In the genomic region with DNA sequence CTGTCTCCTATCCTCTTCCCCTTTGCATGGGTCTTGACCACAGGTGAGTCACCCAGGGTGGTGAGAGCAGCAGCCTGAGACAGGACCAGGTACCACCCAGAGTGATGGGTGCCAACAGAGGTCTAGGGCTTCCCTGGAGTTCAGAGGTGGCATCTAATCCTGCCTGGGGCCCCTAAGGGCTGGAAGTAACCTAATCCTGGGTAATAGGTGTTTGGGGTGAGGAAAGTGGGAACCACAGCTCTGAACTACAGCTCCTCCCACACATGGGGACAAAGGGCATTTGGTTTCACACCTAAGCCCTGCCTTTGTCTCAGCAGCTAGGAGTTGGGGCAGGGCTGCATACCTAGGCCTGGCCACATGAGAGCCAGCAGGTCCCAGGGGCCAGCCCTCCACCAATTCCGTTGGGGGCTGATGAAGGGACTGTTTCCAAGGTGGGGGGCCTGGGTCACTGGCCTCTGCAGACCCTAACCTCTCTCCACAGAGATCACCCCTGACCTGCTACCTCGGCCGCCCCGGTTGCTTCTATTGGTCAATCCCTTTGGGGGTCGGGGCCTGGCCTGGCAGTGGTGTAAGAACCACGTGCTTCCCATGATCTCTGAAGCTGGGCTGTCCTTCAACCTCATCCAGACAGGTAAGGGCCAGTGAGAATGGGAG, we compare ENCODE assay signal across 15 cellular contexts. TPM values are rescaled to one million over a fixed set of nuclear protein-coding genes. Genes with fewer than 3 reads are reported as not detected.
DNase-seq lines count a peak whose midpoint lies in the region; ATAC-seq and TF ChIP-seq lines count a peak whose summit lies in the region.
"Had no signal": no experiment of that assay in that cellular context is flagged by ENCODE, and none has a peak within 500 bp of the region (broad histone marks: within the 10 kb centered on the region; RNA-seq: fewer than 3 reads in every experiment).

No MANE protein-coding gene starts in this region.

- WGBS in endodermal cell (ENCODE audit: insufficient coverage in 1 of 2, insufficient read length in 1 of 2), 2 experiments = 83 to 92% methylated on average over 2 to 6 of the region's 6 CpGs

- ATAC-seq in HG02885 (IDR thresholded peaks at IDR 0.05; ENCODE audit: poor library complexity, unreplicated experiment) = no peak
- ATAC-seq: A549 had no signal

- DNase-seq in NK-92 treated with Interleukin-12 subunit alpha and Interleukin-12 subunit beta, amount 100 ng/mL, for 24 hours (lab: John Stamatoyannopoulos, UW) = peak; percentile 71
- DNase-seq in NK-92 (lab: John Stamatoyannopoulos, UW; ENCODE audit: unreplicated experiment) (no peak), NB4 (ENCODE audit: low read depth) (peak; percentile 57), endodermal cell (peak; percentile 81), progenitor cell of endocrine pancreas (ENCODE audit: low spot score, unreplicated experiment) (no peak), putamen (ENCODE audit: low spot score) (no peak), NCI-H1694 treated with DMSO at 0.1 percent for 48 hours (lab: John Stamatoyannopoulos, UW) (no peak)
- DNase-seq: EL, MV-4-11, NCI-H524 treated with DMSO at 0.1 percent for 48 hours, uterus had no signal

- H3K27ac Mint-ChIP-seq in endodermal cell (peak overlapping the region; percentile 91), progenitor cell of endocrine pancreas (no peak overlapping the region)

- H3K27me3 ChIP-seq in endodermal cell (ENCODE audit: control insufficient read depth, insufficient read depth, low read length, poor library complexity, severe bottlenecking) = no peaks in the 10 kb centered on the region
- H3K27me3 ChIP-seq: breast epithelium, uterus had no signal

- H3K9me3 Mint-ChIP-seq in endodermal cell (no peaks in the 10 kb centered on the region), progenitor cell of endocrine pancreas (ENCODE audit: low read depth) (no peaks in the 10 kb centered on the region)

- peaks cover 11% of the 10 kb centered on the region for H3K36me3 Mint-ChIP-seq in endodermal cell (ENCODE audit: low read depth)
- peaks cover 4% of the 10 kb centered on the region for H3K36me3 Mint-ChIP-seq in progenitor cell of endocrine pancreas (ENCODE audit: insufficient read depth)

- TF ChIP-seq POLR2A in NB4 (IDR thresholded peaks at IDR 0.05; ENCODE audit: extremely low read depth, insufficient read length) = no peak

- peaks cover 15% of the 10 kb centered on the region for H3K4me1 ChIP-seq in endodermal cell (ENCODE audit: control insufficient read depth, insufficient read depth, low read length)

- H3K4me3 Mint-ChIP-seq in endodermal cell (peak overlapping the region; percentile 24), progenitor cell of endocrine pancreas (ENCODE audit: low read depth) (peak overlapping the region; percentile 47)

- no peak for TF ChIP-seq CTCF in NB4 (IDR thresholded peaks at IDR 0.05; ENCODE audit: low read depth, low read length)
- no peak for TF ChIP-seq CTCF in endodermal cell (conservative IDR thresholded peaks at IDR 0.05)
- TF ChIP-seq CTCF in progenitor cell of endocrine pancreas (IDR thresholded peaks at IDR 0.05; ENCODE audit: unreplicated experiment) = no peak

- peak overlapping the region; percentile 38 for H3K9ac ChIP-seq in endodermal cell (ENCODE audit: extremely low read depth, low read length, poor library complexity, severe bottlenecking)

- H3K27ac ChIP-seq in endodermal cell (ENCODE audit: low read depth, low read length) = no peak overlapping the region
- H3K27ac ChIP-seq: prostate gland, uterus had no signal

- no peaks in the 10 kb centered on the region for H3K27me3 Mint-ChIP-seq in endodermal cell (ENCODE audit: insufficient read depth)
- H3K27me3 Mint-ChIP-seq in progenitor cell of endocrine pancreas = no peaks in the 10 kb centered on the region

- H3K9me3 ChIP-seq in endodermal cell (ENCODE audit: control insufficient read depth, low read length) = no peaks in the 10 kb centered on the region
- H3K9me3 ChIP-seq: A549, breast epithelium, prostate gland, uterus had no signal

- H3K4me1 Mint-ChIP-seq in endodermal cell = peaks cover 27% of the 10 kb centered on the region
- peaks cover 23% of the 10 kb centered on the region for H3K4me1 Mint-ChIP-seq in progenitor cell of endocrine pancreas (ENCODE audit: low read depth)

- H3K4me3 ChIP-seq in NB4 (ENCODE audit: low read depth, low read length) (no peak overlapping the region), endodermal cell (ENCODE audit: low read length) (no peak overlapping the region)
- H3K4me3 ChIP-seq: A549, breast epithelium, prostate gland, uterus had no signal

- peaks cover 10% of the 10 kb centered on the region for H3K36me3 ChIP-seq in endodermal cell (ENCODE audit: control insufficient read depth, insufficient read depth, low read length)
- H3K36me3 ChIP-seq: breast epithelium, prostate gland, uterus had no signal

RNA-seq across cellular contexts. Expression of a gene that starts 8.0 kb away (rescaled TPM):
- total RNA-seq in endodermal cell (100 to 1,000 TPM in 1 of 2 donors, 10 to 100 TPM in 1; 99.5 to 114 TPM), progenitor cell of endocrine pancreas (137 and 138 TPM in 2 replicates)
- polyA plus RNA-seq in endodermal cell (2013, experiment 1 of 2) = 31.4 TPM
- 30.6 TPM for polyA plus RNA-seq in endodermal cell (2013, experiment 2 of 2)

RNA-seq across cellular contexts. Expression of a gene that starts 8.4 kb away (rescaled TPM):
- total RNA-seq in endodermal cell = 1,000 to 10,000 TPM; 1,531 to 1,574 TPM
- 1,384 TPM for polyA plus RNA-seq in endodermal cell (2013, experiment 1 of 2)
- polyA plus RNA-seq in endodermal cell (2013, experiment 2 of 2) = 1,252 TPM
- total RNA-seq in progenitor cell of endocrine pancreas = 1,379 and 1,392 TPM in 2 replicates

RNA-seq across cellular contexts. Expression of a gene that starts 9.8 kb away (rescaled TPM):
- 10 to 100 TPM in 1 of 2 donors, 1 to 10 TPM in 1; 5.3 to 13.1 TPM for total RNA-seq in endodermal cell
- polyA plus RNA-seq in endodermal cell (2013, experiment 1 of 2) = 9.7 TPM
- polyA plus RNA-seq in endodermal cell (2013, experiment 2 of 2) = 8.4 TPM
- 5.1 and 5.3 TPM in 2 replicates for total RNA-seq in progenitor cell of endocrine pancreas

RNA-seq across cellular contexts. Expression of a gene that starts 12.5 kb away (rescaled TPM):
- 1 to 10 TPM; 4.4 to 5.7 TPM for total RNA-seq in endodermal cell
- 0.36 TPM for polyA plus RNA-seq in endodermal cell (2013, experiment 1 of 2)
- 0.37 TPM for polyA plus RNA-seq in endodermal cell (2013, experiment 2 of 2)
- total RNA-seq in progenitor cell of endocrine pancreas = 3.8 and 4.3 TPM in 2 replicates

RNA-seq across cellular contexts. Expression of a gene that starts 18.6 kb away (rescaled TPM):
- total RNA-seq in endodermal cell (10 to 100 TPM; 75.0 to 82.6 TPM), progenitor cell of endocrine pancreas (8.9 and 9.6 TPM in 2 replicates)
- 39.5 TPM for polyA plus RNA-seq in endodermal cell (2013, experiment 1 of 2)
- polyA plus RNA-seq in endodermal cell (2013, experiment 2 of 2) = 28.4 TPM

Comparison
In these comparisons a context has a peak if more than half of its experiments do, and no peak if none do; other contexts are left out.
1. DNase-seq: peak in NK-92 treated with Interleukin-12 subunit alpha and Interleukin-12 subunit beta, amount 100 ng/mL, for 24 hours (single experiment), NB4 (single experiment) and endodermal cell (single experiment); none in NK-92 (single experiment), progenitor cell of endocrine pancreas (single experiment), putamen (single experiment) and NCI-H1694 treated with DMSO at 0.1 percent for 48 hours (single experiment).